ENCODE assay signal across 1 cellular context in the genomic region with DNA sequence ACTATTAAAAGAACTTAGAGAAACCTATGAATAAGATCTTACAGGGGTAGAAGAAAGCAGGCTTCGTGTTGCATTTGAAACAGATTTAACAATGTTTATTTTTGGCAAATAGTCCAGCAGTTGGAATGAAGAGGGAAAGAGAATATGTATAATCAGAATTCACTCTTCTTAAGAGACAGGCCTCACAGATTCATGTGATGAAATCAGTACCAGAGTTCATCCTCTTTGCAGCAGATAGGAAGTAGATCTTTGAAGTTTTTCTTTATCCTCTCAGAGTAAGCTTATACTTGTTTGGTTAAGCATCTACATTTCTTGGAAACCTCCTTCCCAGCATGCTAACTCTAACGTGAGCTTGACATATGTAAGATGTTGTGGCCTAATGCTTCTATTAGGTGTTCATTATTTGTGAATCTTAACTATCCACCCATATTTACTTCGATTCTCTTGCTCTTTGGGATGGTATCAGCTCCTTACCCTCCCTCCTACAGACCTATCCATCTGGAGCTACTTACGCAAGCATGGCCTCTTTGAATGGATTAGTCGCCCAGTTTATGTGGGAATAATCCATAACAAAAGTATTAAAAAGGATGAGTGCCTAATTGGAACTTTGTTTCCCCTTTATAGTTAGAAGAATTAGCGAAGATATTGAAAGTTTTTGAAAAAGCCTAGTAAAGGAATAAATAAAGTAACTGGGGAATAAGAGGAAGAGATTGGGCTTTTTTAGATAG.
TF ChIP-seq lines count a peak whose summit lies in the region.

No MANE protein-coding gene starts in this region.

TF ChIP-seq in IMR-90, 13 proteins besides CTCF, POLR2A, EP300 and RAD21 (continued from another document):
- TF ChIP-seq, protein P1, sequence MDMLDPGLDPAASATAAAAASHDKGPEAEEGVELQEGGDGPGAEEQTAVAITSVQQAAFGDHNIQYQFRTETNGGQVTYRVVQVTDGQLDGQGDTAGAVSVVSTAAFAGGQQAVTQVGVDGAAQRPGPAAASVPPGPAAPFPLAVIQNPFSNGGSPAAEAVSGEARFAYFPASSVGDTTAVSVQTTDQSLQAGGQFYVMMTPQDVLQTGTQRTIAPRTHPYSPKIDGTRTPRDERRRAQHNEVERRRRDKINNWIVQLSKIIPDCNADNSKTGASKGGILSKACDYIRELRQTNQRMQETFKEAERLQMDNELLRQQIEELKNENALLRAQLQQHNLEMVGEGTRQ (IDR thresholded peaks at IDR 0.05; ENCODE audit: low read depth, low read length): no peak
- TF ChIP-seq MAFK (IDR thresholded peaks at IDR 0.05; ENCODE audit: low read depth, low read length) (no peak), NFE2L2 (IDR thresholded peaks at IDR 0.05; ENCODE audit: low read depth, low read length) (no peak)
